Comparison of ENCODE assay signal across 9 cellular contexts in the genomic region with DNA sequence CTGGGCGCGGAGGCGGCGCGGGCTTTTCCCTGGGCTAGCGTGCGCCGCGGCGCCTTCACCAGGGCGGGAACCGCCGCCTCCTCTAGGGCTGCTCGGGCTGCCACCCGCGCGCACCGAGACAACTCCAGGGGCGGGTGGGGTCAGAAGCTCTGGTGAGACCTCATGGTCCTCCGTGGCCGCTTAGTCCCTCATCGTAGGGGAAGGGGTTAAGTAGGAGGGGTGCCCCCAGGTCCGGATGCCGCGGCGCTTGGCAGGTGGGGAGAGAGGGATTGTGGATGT. TPM values are rescaled to one million over a fixed set of nuclear protein-coding genes. Genes with fewer than 3 reads are reported as not detected.
DNase-seq lines count a peak whose midpoint lies in the region; ATAC-seq, FAIRE-seq and TF ChIP-seq lines count a peak whose summit lies in the region.
"Had no signal": no experiment of that assay in that cellular context is flagged by ENCODE, and none has a peak within 500 bp of the region (broad histone marks: within the 10 kb centered on the region; RNA-seq: fewer than 3 reads in every experiment).

No MANE protein-coding gene starts in this region.

- CTCF ChIA-PET in activated CD4-positive, alpha-beta T cell treated with anti-CD3 and anti-CD28 coated beads for 36 hours (lab: Charles Lee), result interaction anchor here (0.6 to 1.3 kb wide), 2 partner anchors 22 to 60 kb away, joined by 3 to 5 read pairs; no protein-coding TSS in a partner anchor

- no peaks in the 10 kb centered on the region for H3K9me3 Mint-ChIP-seq in activated CD4-positive, alpha-beta T cell treated with anti-CD3 and anti-CD28 coated beads for 36 hours (ENCODE audit: low read depth)
- no peaks in the 10 kb centered on the region for H3K9me3 Mint-ChIP-seq in astrocyte (ENCODE audit: unreplicated experiment)

- peak overlapping the region; percentile 90 for H3K4me2 ChIP-seq in astrocyte (ENCODE audit: low read length)

- peak overlapping the region; percentile 50 for H3K27ac ChIP-seq in astrocyte (ENCODE audit: low read depth, low read length)
- H3K27ac ChIP-seq in iPS-18a (ENCODE audit: low read length), result no peak overlapping the region
- no peak overlapping the region for H3K27ac ChIP-seq in skeletal muscle tissue (ENCODE audit: low read depth, low read length)

- no peaks in the 10 kb centered on the region for H3K9me3 ChIP-seq in astrocyte (ENCODE audit: insufficient read depth, low read depth, low read length)
- H3K9me3 ChIP-seq in iPS-18a (ENCODE audit: control insufficient read depth, low read depth, low read length), result no peaks in the 10 kb centered on the region
- H3K9me3 ChIP-seq in skeletal muscle tissue (ENCODE audit: control insufficient read depth in 3 of 3, low read length in 3 of 3), result no peaks in the 10 kb centered on the region

- no peaks in the 10 kb centered on the region for H3K36me3 Mint-ChIP-seq in activated CD4-positive, alpha-beta T cell treated with anti-CD3 and anti-CD28 coated beads for 36 hours (ENCODE audit: low read depth)
- H3K36me3 Mint-ChIP-seq in astrocyte (ENCODE audit: low read depth, unreplicated experiment), result no peaks in the 10 kb centered on the region

- no peak for TF ChIP-seq CTCF in astrocyte (IDR thresholded peaks at IDR 0.05; ENCODE audit: insufficient read depth, low read depth, low read length)

- peak overlapping the region; percentile 24 for H3K4me3 Mint-ChIP-seq in activated CD4-positive, alpha-beta T cell treated with anti-CD3 and anti-CD28 coated beads for 36 hours
- H3K4me3 Mint-ChIP-seq in astrocyte (ENCODE audit: unreplicated experiment), result peak overlapping the region; percentile 82

- no peak overlapping the region for H3K27ac Mint-ChIP-seq in activated CD4-positive, alpha-beta T cell treated with anti-CD3 and anti-CD28 coated beads for 36 hours
- H3K27ac Mint-ChIP-seq in astrocyte (ENCODE audit: unreplicated experiment), result no peak overlapping the region

- no peak for FAIRE-seq in astrocyte (lab: Jason Lieb, UNC)
- FAIRE-seq: TTC549 had no signal

- H3K36me3 ChIP-seq in astrocyte (ENCODE audit: insufficient read depth, low read length) (no peaks in the 10 kb centered on the region), iPS-18a (ENCODE audit: control insufficient read depth, low read depth, low read length) (no peaks in the 10 kb centered on the region), skeletal muscle tissue (ENCODE audit: control insufficient read depth in 3 of 3, insufficient read depth in 3 of 3, low read length in 3 of 3) (no peaks in the 10 kb centered on the region)

- H3K9ac ChIP-seq in astrocyte (ENCODE audit: low read length) (peak overlapping the region; percentile 80), iPS-18a (ENCODE audit: low read length) (no peak overlapping the region), skeletal muscle tissue (ENCODE audit: low read depth in 1 of 3, low read length in 3 of 3) (peak overlapping the region in 2 of 3 donors; percentile 45 to 76)

- ATAC-seq in activated CD4-positive, alpha-beta T cell treated with anti-CD3 and anti-CD28 coated beads for 36 hours, result peak; percentile 69
- ATAC-seq in HG03139 (IDR thresholded peaks at IDR 0.05; ENCODE audit: unreplicated experiment), result no peak

- H4K20me1 ChIP-seq in astrocyte (ENCODE audit: insufficient read depth, low read length), result no peaks in the 10 kb centered on the region

- H3K4me3 ChIP-seq in astrocyte (ENCODE audit: insufficient read depth, low read depth, low read length) (peak overlapping the region; percentile 70), iPS-18a (ENCODE audit: low read length) (peak overlapping the region; percentile 67), skeletal muscle tissue (ENCODE audit: low read length in 3 of 3) (peak overlapping the region; percentile 60 to 73 (median 72))

- H3K27me3 Mint-ChIP-seq in activated CD4-positive, alpha-beta T cell treated with anti-CD3 and anti-CD28 coated beads for 36 hours, result peaks cover 51% of the 10 kb centered on the region
- H3K27me3 Mint-ChIP-seq in astrocyte (ENCODE audit: low read depth, unreplicated experiment), result peaks cover 5% of the 10 kb centered on the region

- intact Hi-C loops in activated CD4-positive, alpha-beta T cell treated with anti-CD3 and anti-CD28 coated beads for 36 hours (cut with DNase I, micrococcal nuclease), result no loop called here

- peaks cover 10% of the 10 kb centered on the region for H3K4me1 Mint-ChIP-seq in activated CD4-positive, alpha-beta T cell treated with anti-CD3 and anti-CD28 coated beads for 36 hours
- peaks cover 17% of the 10 kb centered on the region for H3K4me1 Mint-ChIP-seq in astrocyte (ENCODE audit: low read depth, unreplicated experiment)

- H2AFZ ChIP-seq in astrocyte (ENCODE audit: low read depth, low read length), result peak overlapping the region; percentile 85

- no peaks in the 10 kb centered on the region for H3K79me2 ChIP-seq in astrocyte (ENCODE audit: insufficient read depth, low read length)

- peaks cover 33% of the 10 kb centered on the region for H3K4me1 ChIP-seq in astrocyte (ENCODE audit: insufficient read depth, low read length)
- peaks cover 23% of the 10 kb centered on the region for H3K4me1 ChIP-seq in iPS-18a (ENCODE audit: control insufficient read depth, low read depth, low read length)
- H3K4me1 ChIP-seq in skeletal muscle tissue (ENCODE audit: control insufficient read depth in 3 of 3, insufficient read depth in 3 of 3, low read length in 3 of 3), result peaks cover 11 to 21% (median 12%) of the 10 kb centered on the region in 3 donors

- peak; percentile 36 for DNase-seq in activated CD4-positive, alpha-beta T cell treated with anti-CD3 and anti-CD28 coated beads for 36 hours
- DNase-seq in activated CD4-positive, alpha-beta T cell treated with anti-CD3 and anti-CD28 coated beads, Interleukin-2, amount 50 U/mL, for 4 hours, result no peak
- DNase-seq in astrocyte (ENCODE audit: low read depth), result no peak
- no peak for DNase-seq in DMS79 (lab: John Stamatoyannopoulos, UW)
- no peak for DNase-seq in HUDEP-2 (lab: John Stamatoyannopoulos, UW; ENCODE audit: unreplicated experiment in 76 of 76)

- POLR2A ChIA-PET in activated CD4-positive, alpha-beta T cell treated with anti-CD3 and anti-CD28 coated beads for 36 hours (lab: Charles Lee), result interaction anchor here (0.7 kb wide), 1 partner anchor 107 kb away, joined by 3 read pairs; no protein-coding TSS in a partner anchor

- H3K27me3 ChIP-seq in astrocyte (ENCODE audit: insufficient read depth, low read length) (no peaks in the 10 kb centered on the region), iPS-18a (ENCODE audit: control insufficient read depth, insufficient read depth, low read length) (peaks cover 77% of the 10 kb centered on the region), skeletal muscle tissue (ENCODE audit: control insufficient read depth in 3 of 3, insufficient read depth in 3 of 3, low read length in 3 of 3) (peaks cover 19 to 41% (median 20%) of the 10 kb centered on the region in 3 donors)

RNA-seq across cellular contexts. Expression of gene SERTAD4, which starts 0.6 kb away (rescaled TPM):
- total RNA-seq in activated CD4-positive, alpha-beta T cell treated with anti-CD3 and anti-CD28 coated beads for 36 hours, result not detected
- total RNA-seq in astrocyte, result 2.9 and 4.6 TPM in 2 replicates
- 1.6 TPM for total RNA-seq in skeletal muscle tissue
